In genomic region chr9:131676431-131676972, GRCh38 we compare ENCODE assay signal across 9 cellular contexts.
A peak's percentile ranks its signal among the peaks of the same experiment; 100 is the strongest.
DNase-seq lines count a peak whose midpoint lies in the region; ATAC-seq, FAIRE-seq and TF ChIP-seq lines count a peak whose summit lies in the region.
"Had no signal": no experiment of that assay in that cellular context is flagged by ENCODE, and none has a peak within 500 bp of the region (broad histone marks: within the 10 kb centered on the region; RNA-seq: fewer than 3 reads in every experiment).

No MANE protein-coding gene starts in this region.

- TF ChIP-seq CTCF in RWPE1 (conservative IDR thresholded peaks at IDR 0.05; ENCODE audit: low read depth) = no peak
- TF ChIP-seq CTCF in foreskin keratinocyte (conservative IDR thresholded peaks at IDR 0.05) = no peak

- H3K4me3 ChIP-seq in small intestine (ENCODE audit: low read depth in 1 of 2, low read length in 2 of 2) = peak overlapping the region in 1 of 2 donors; percentile 22

- H3K27ac ChIP-seq in RWPE1 (peak overlapping the region; percentile 40), small intestine (ENCODE audit: low read depth in 1 of 2, low read length in 1 of 2) (peak overlapping the region; percentile 65 to 95), foreskin keratinocyte (no peak overlapping the region)

- POLR2A ChIA-PET in RWPE1 (lab: Yijun Ruan, JAX; ENCODE audit: low non-redundant PET) = interaction anchor here (0.7 kb wide), 1 partner anchor 51 kb away, joined by 3 read pairs; no protein-coding TSS in a partner anchor

- DNase-seq in RWPE1 (ENCODE audit: low spot score) (no peak), small intestine (no peak), EL (no peak), foreskin keratinocyte (no peak), NCI-H1092 treated with DMSO at 0.1 percent for 48 hours (lab: John Stamatoyannopoulos, UW) (no peak)
- peak; percentile 26 for DNase-seq in effector CD8-positive, alpha-beta T cell (lab: John Stamatoyannopoulos, UW)

- H3K4me1 ChIP-seq in small intestine (ENCODE audit: control insufficient read depth in 2 of 2, insufficient read depth in 1 of 2, low read depth in 1 of 2, low read length in 1 of 2) (peaks cover 0 to 31% of the 10 kb centered on the region in 2 donors), foreskin keratinocyte (peaks cover 34% of the 10 kb centered on the region)

- 48 to 69% (median 61%) methylated on average over 6 of the region's 6 CpGs for WGBS in small intestine, 3 donors

- CTCF ChIA-PET in RWPE1 (lab: Yijun Ruan, JAX) = no interaction called here

- no peaks in the 10 kb centered on the region for H3K9me3 ChIP-seq in small intestine (ENCODE audit: control insufficient read depth, low read depth)

- H3K27me3 ChIP-seq in small intestine (ENCODE audit: control insufficient read depth in 2 of 2, insufficient read depth in 2 of 2, low read length in 2 of 2) (no peaks in the 10 kb centered on the region), foreskin keratinocyte (no peaks in the 10 kb centered on the region)

- ATAC-seq in GM21528 (IDR thresholded peaks at IDR 0.05; ENCODE audit: low FRiP score, unreplicated experiment) = peak; percentile 32
- ATAC-seq in GM18511 (IDR thresholded peaks at IDR 0.05; ENCODE audit: unreplicated experiment) = no peak
- no peak for ATAC-seq in foreskin keratinocyte

- no peak for FAIRE-seq in small intestine (lab: Jason Lieb, UNC)
- FAIRE-seq: TTC549 had no signal

- H3K36me3 ChIP-seq in small intestine (ENCODE audit: control insufficient read depth in 2 of 2, insufficient read depth in 2 of 2, low read length in 2 of 2) = no peaks in the 10 kb centered on the region
